ENCODE assay signal across 24 cellular contexts in the genomic region with DNA sequence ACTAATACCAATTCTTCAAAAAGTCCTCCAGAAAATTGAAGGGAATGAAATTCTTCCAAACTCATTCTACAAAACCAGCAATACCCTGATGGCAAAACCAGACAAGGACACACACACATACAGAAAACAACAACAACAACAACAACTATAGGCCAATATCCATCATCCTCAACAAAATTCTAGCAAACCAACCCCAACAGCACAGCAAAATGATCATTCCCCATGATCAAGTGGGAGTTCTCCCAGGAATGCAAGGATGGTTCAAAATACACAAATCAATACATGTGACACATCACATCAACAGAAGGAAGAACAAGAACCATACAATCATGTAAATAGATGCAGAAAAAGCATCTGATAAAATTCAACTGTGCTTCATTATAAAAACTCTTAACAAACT. TPM values are rescaled to one million over a fixed set of nuclear protein-coding genes. Genes with fewer than 3 reads are reported as not detected.
"Had no signal": no experiment of that assay in that cellular context is flagged by ENCODE, and none has a peak within 500 bp of the region (broad histone marks: within the 10 kb centered on the region; RNA-seq: fewer than 3 reads in every experiment).

No MANE protein-coding gene starts in this region.

- H3K27me3 ChIP-seq: colonic mucosa, foreskin keratinocyte, gastroesophageal sphincter, heart left ventricle, hepatocyte, left lung had no signal

- H3K79me2 ChIP-seq: hepatocyte had no signal

- H3K27ac ChIP-seq: colonic mucosa, esophagus muscularis mucosa, foreskin keratinocyte, gastroesophageal sphincter, heart left ventricle, hepatocyte, left lung, lower lobe of right lung had no signal

- H3K4me1 ChIP-seq: colonic mucosa, foreskin keratinocyte, heart left ventricle, left lung, lower lobe of right lung had no signal

- DNase-seq: colonic mucosa; cortex of kidney; effector CD8-positive, alpha-beta T cell; effector memory CD8-positive, alpha-beta T cell; foreskin keratinocyte; heart left ventricle; hypothalamus; left cardiac atrium; left lung; left ventricle myocardium superior; lower lobe of right lung; mesenchymal stem cell; midbrain; naive thymus-derived CD4-positive, alpha-beta T cell had no signal

- H3K36me3 ChIP-seq: colonic mucosa, esophagus muscularis mucosa, gastroesophageal sphincter, heart left ventricle, left lung, lower lobe of right lung had no signal

- H3K4me3 ChIP-seq: colonic mucosa, esophagus muscularis mucosa, gastroesophageal sphincter, heart left ventricle, hepatocyte, left lung, lower lobe of right lung had no signal

- ATAC-seq: effector memory CD8-positive, alpha-beta T cell; foreskin keratinocyte; gastroesophageal sphincter; heart left ventricle; left cardiac atrium; left lung; left ventricle myocardium superior; lower lobe of right lung; naive thymus-derived CD4-positive, alpha-beta T cell had no signal

- H2AFZ ChIP-seq: hepatocyte had no signal

- H3K4me2 ChIP-seq: hepatocyte had no signal

- FAIRE-seq: endothelial cell of umbilical vein, islet of Langerhans, keratinocyte had no signal

RNA-seq across cellular contexts. Expression of a gene that starts 38.4 kb away (rescaled TPM):
- total RNA-seq: dermis microvascular lymphatic vessel endothelial cell, epithelial cell of proximal tubule, foreskin keratinocyte, lung microvascular endothelial cell had no signal
- polyA plus RNA-seq: fibroblast of lung, foreskin keratinocyte, hepatocyte had no signal
